ENCODE assay signal across 20 cellular contexts in genomic region chr1:174118726-174119125, GRCh38.
"Had no signal": no experiment of that assay in that cellular context is flagged by ENCODE, and none has a peak within 500 bp of the region (broad histone marks: within the 10 kb centered on the region; RNA-seq: fewer than 3 reads in every experiment).

No MANE protein-coding gene starts in this region.

- H3K27ac ChIP-seq: colonic mucosa, epithelial cell of prostate, skin epidermis, vagina had no signal

- H3K9me3 Mint-ChIP-seq: T-helper 2 cell treated with Interferon-gamma antibody and Interleukin-4, amounts not matched to agents 5 μg/mL and 100 μg/mL, for 36 hours had no signal

- H3K9me3 ChIP-seq: colonic mucosa, vagina had no signal

- H3K4me1 Mint-ChIP-seq: activated T-helper 17 cell treated with anti-CD3 and anti-CD28 coated beads, Interleukin-2, amount 50 U/mL, for 72 hours had no signal

- H3K27me3 Mint-ChIP-seq: activated CD8-positive, alpha-beta T cell treated with anti-CD3 and anti-CD28 coated beads for 36 hours; activated naive CD8-positive, alpha-beta T cell treated with anti-CD3 and anti-CD28 coated beads for 36 hours; progenitor cell of endocrine pancreas had no signal

- H3K4me3 Mint-ChIP-seq: activated CD8-positive, alpha-beta T cell treated with anti-CD3 and anti-CD28 coated beads for 36 hours; activated naive CD8-positive, alpha-beta T cell treated with anti-CD3 and anti-CD28 coated beads for 36 hours; activated T-helper 17 cell treated with anti-CD3 and anti-CD28 coated beads, Interleukin-2, amount 50 U/mL, for 72 hours; endodermal cell; T-helper 2 cell treated with Interferon-gamma antibody and Interleukin-4, amounts not matched to agents 5 μg/mL and 100 μg/mL, for 36 hours had no signal

- H3K27me3 ChIP-seq: colonic mucosa, vagina had no signal

- H3K27ac Mint-ChIP-seq: activated CD8-positive, alpha-beta T cell treated with anti-CD3 and anti-CD28 coated beads for 36 hours; activated naive CD8-positive, alpha-beta T cell treated with anti-CD3 and anti-CD28 coated beads for 36 hours; activated T-helper 17 cell treated with anti-CD3 and anti-CD28 coated beads, Interleukin-2, amount 50 U/mL, for 72 hours; endodermal cell; progenitor cell of endocrine pancreas; T-helper 2 cell treated with Interferon-gamma antibody and Interleukin-4, amounts not matched to agents 5 μg/mL and 100 μg/mL, for 36 hours had no signal

- ATAC-seq: activated CD8-positive, alpha-beta T cell treated with anti-CD3 and anti-CD28 coated beads for 36 hours; activated T-helper 17 cell treated with anti-CD3 and anti-CD28 coated beads, Interleukin-2, amount 50 U/mL, for 72 hours; stimulated activated naive CD8-positive, alpha-beta T cell treated with anti-CD3 and anti-CD28 coated beads, Interleukin-15, Interleukin-2, amounts not matched to agents 100 U/mL and 50 U/mL, for 24 hours had no signal

- DNase-seq: activated CD4-positive, alpha-beta T cell treated with anti-CD3 and anti-CD28 coated beads for 4 hours; activated CD8-positive, alpha-beta T cell treated with anti-CD3 and anti-CD28 coated beads for 36 hours; activated naive CD4-positive, alpha-beta T cell; activated naive CD8-positive, alpha-beta T cell treated with anti-CD3 and anti-CD28 coated beads for 36 hours; activated T-cell treated with anti-CD3 and anti-CD28 coated beads, Interleukin-2, amount 50 U/mL, for 1 hour; amniotic stem cell; colonic mucosa; endodermal cell; foreskin fibroblast; hypothalamus; islet precursor cell; mammary epithelial cell; stimulated activated naive CD8-positive, alpha-beta T cell treated with anti-CD3 and anti-CD28 coated beads, Interleukin-15, Interleukin-2, amounts not matched to agents 100 U/mL and 50 U/mL, for 24 hours; trophoblast cell had no signal

- H3K4me3 ChIP-seq: colonic mucosa, skin epidermis, vagina had no signal

- H3K36me3 Mint-ChIP-seq: activated naive CD8-positive, alpha-beta T cell treated with anti-CD3 and anti-CD28 coated beads for 36 hours had no signal

- H3K36me3 ChIP-seq: colonic mucosa, vagina had no signal

- H3K4me1 ChIP-seq: colonic mucosa, vagina had no signal
